1 cellular context compared by ENCODE assay signal in the genomic region with DNA sequence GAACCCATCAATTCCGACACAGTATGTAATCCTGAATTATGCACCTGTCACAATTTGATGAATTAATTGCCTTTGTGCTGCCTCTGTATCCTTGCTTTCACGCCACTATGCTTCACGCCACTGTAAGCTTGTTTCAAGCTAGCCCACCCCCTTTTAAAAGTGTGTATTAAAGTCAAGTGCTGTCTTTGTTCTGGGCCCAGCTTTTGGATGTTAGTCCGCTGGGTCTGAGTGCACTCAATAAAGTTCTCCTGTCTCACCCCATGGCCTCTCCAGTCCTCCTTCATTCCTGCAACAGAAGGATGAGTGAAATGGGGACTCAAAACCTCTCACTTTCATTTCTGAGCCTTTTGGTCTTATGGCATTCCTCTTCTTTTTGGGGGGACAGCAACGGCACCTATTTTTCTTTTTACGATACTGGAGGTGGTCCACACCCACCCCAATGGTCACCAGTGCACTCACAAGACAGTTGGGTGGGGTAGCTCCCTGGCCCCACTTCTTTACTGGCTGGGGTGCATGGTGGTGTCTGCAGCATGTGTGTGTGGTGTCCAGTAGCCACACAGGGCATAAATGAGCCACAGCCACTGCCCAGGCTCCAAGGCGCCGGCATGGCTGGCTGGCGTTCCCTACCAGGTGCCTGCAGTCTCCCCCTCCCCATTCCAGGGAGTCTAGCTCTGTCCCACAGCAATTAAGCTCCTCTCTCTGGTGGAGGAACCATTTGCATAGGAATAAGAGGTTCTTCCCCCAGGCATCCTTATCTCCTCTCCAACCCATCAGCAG.
TF ChIP-seq lines count a peak whose summit lies in the region.

No MANE protein-coding gene starts in this region.

TF ChIP-seq in K562, 482 proteins besides CTCF, POLR2A, EP300 and RAD21 (continued from another document and continues in another):
- TF ChIP-seq, protein P1, sequence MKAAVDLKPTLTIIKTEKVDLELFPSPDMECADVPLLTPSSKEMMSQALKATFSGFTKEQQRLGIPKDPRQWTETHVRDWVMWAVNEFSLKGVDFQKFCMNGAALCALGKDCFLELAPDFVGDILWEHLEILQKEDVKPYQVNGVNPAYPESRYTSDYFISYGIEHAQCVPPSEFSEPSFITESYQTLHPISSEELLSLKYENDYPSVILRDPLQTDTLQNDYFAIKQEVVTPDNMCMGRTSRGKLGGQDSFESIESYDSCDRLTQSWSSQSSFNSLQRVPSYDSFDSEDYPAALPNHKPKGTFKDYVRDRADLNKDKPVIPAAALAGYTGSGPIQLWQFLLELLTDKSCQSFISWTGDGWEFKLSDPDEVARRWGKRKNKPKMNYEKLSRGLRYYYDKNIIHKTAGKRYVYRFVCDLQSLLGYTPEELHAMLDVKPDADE (conservative IDR thresholded peaks at IDR 0.05; ENCODE audit: control insufficient read depth, low read depth, low read length) = no peak
- peak; percentile 96 to 99 for TF ChIP-seq CBX3 (IDR thresholded peaks at IDR 0.05; ENCODE audit: borderline replicate concordance in 1 of 2, low read length in 2 of 2)
- no peak for TF ChIP-seq ARID2 (IDR thresholded peaks at IDR 0.05)
- no peak for TF ChIP-seq YBX1 (IDR thresholded peaks at IDR 0.05)
- TF ChIP-seq CEBPG (CRISPR knock-in tag; IDR thresholded peaks at IDR 0.05) = no peak
- no peak for TF ChIP-seq CEBPG (tag; conservative IDR thresholded peaks at IDR 0.05 in 1 of 2, IDR thresholded peaks at IDR 0.05 in 1 of 2)
- TF ChIP-seq, protein P2, sequence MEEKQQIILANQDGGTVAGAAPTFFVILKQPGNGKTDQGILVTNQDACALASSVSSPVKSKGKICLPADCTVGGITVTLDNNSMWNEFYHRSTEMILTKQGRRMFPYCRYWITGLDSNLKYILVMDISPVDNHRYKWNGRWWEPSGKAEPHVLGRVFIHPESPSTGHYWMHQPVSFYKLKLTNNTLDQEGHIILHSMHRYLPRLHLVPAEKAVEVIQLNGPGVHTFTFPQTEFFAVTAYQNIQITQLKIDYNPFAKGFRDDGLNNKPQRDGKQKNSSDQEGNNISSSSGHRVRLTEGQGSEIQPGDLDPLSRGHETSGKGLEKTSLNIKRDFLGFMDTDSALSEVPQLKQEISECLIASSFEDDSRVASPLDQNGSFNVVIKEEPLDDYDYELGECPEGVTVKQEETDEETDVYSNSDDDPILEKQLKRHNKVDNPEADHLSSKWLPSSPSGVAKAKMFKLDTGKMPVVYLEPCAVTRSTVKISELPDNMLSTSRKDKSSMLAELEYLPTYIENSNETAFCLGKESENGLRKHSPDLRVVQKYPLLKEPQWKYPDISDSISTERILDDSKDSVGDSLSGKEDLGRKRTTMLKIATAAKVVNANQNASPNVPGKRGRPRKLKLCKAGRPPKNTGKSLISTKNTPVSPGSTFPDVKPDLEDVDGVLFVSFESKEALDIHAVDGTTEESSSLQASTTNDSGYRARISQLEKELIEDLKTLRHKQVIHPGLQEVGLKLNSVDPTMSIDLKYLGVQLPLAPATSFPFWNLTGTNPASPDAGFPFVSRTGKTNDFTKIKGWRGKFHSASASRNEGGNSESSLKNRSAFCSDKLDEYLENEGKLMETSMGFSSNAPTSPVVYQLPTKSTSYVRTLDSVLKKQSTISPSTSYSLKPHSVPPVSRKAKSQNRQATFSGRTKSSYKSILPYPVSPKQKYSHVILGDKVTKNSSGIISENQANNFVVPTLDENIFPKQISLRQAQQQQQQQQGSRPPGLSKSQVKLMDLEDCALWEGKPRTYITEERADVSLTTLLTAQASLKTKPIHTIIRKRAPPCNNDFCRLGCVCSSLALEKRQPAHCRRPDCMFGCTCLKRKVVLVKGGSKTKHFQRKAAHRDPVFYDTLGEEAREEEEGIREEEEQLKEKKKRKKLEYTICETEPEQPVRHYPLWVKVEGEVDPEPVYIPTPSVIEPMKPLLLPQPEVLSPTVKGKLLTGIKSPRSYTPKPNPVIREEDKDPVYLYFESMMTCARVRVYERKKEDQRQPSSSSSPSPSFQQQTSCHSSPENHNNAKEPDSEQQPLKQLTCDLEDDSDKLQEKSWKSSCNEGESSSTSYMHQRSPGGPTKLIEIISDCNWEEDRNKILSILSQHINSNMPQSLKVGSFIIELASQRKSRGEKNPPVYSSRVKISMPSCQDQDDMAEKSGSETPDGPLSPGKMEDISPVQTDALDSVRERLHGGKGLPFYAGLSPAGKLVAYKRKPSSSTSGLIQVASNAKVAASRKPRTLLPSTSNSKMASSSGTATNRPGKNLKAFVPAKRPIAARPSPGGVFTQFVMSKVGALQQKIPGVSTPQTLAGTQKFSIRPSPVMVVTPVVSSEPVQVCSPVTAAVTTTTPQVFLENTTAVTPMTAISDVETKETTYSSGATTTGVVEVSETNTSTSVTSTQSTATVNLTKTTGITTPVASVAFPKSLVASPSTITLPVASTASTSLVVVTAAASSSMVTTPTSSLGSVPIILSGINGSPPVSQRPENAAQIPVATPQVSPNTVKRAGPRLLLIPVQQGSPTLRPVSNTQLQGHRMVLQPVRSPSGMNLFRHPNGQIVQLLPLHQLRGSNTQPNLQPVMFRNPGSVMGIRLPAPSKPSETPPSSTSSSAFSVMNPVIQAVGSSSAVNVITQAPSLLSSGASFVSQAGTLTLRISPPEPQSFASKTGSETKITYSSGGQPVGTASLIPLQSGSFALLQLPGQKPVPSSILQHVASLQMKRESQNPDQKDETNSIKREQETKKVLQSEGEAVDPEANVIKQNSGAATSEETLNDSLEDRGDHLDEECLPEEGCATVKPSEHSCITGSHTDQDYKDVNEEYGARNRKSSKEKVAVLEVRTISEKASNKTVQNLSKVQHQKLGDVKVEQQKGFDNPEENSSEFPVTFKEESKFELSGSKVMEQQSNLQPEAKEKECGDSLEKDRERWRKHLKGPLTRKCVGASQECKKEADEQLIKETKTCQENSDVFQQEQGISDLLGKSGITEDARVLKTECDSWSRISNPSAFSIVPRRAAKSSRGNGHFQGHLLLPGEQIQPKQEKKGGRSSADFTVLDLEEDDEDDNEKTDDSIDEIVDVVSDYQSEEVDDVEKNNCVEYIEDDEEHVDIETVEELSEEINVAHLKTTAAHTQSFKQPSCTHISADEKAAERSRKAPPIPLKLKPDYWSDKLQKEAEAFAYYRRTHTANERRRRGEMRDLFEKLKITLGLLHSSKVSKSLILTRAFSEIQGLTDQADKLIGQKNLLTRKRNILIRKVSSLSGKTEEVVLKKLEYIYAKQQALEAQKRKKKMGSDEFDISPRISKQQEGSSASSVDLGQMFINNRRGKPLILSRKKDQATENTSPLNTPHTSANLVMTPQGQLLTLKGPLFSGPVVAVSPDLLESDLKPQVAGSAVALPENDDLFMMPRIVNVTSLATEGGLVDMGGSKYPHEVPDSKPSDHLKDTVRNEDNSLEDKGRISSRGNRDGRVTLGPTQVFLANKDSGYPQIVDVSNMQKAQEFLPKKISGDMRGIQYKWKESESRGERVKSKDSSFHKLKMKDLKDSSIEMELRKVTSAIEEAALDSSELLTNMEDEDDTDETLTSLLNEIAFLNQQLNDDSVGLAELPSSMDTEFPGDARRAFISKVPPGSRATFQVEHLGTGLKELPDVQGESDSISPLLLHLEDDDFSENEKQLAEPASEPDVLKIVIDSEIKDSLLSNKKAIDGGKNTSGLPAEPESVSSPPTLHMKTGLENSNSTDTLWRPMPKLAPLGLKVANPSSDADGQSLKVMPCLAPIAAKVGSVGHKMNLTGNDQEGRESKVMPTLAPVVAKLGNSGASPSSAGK (IDR thresholded peaks at IDR 0.05) = no peak
- TF ChIP-seq POU5F1 (IDR thresholded peaks at IDR 0.05; ENCODE audit: borderline replicate concordance, low read depth, low read length, partially characterized antibody) = no peak
- TF ChIP-seq KLF6 (CRISPR knock-in tag; IDR thresholded peaks at IDR 0.05; ENCODE audit: borderline replicate concordance) = no peak
- TF ChIP-seq GABPB2 (CRISPR knock-in tag; conservative IDR thresholded peaks at IDR 0.05) = no peak
- TF ChIP-seq POLR2G (IDR thresholded peaks at IDR 0.05; ENCODE audit: low read depth, low read length) = peak; percentile 70
- no peak for TF ChIP-seq NEUROD1 (IDR thresholded peaks at IDR 0.05; ENCODE audit: borderline replicate concordance, low read depth, low read length, partially characterized antibody)
- TF ChIP-seq, protein P3, sequence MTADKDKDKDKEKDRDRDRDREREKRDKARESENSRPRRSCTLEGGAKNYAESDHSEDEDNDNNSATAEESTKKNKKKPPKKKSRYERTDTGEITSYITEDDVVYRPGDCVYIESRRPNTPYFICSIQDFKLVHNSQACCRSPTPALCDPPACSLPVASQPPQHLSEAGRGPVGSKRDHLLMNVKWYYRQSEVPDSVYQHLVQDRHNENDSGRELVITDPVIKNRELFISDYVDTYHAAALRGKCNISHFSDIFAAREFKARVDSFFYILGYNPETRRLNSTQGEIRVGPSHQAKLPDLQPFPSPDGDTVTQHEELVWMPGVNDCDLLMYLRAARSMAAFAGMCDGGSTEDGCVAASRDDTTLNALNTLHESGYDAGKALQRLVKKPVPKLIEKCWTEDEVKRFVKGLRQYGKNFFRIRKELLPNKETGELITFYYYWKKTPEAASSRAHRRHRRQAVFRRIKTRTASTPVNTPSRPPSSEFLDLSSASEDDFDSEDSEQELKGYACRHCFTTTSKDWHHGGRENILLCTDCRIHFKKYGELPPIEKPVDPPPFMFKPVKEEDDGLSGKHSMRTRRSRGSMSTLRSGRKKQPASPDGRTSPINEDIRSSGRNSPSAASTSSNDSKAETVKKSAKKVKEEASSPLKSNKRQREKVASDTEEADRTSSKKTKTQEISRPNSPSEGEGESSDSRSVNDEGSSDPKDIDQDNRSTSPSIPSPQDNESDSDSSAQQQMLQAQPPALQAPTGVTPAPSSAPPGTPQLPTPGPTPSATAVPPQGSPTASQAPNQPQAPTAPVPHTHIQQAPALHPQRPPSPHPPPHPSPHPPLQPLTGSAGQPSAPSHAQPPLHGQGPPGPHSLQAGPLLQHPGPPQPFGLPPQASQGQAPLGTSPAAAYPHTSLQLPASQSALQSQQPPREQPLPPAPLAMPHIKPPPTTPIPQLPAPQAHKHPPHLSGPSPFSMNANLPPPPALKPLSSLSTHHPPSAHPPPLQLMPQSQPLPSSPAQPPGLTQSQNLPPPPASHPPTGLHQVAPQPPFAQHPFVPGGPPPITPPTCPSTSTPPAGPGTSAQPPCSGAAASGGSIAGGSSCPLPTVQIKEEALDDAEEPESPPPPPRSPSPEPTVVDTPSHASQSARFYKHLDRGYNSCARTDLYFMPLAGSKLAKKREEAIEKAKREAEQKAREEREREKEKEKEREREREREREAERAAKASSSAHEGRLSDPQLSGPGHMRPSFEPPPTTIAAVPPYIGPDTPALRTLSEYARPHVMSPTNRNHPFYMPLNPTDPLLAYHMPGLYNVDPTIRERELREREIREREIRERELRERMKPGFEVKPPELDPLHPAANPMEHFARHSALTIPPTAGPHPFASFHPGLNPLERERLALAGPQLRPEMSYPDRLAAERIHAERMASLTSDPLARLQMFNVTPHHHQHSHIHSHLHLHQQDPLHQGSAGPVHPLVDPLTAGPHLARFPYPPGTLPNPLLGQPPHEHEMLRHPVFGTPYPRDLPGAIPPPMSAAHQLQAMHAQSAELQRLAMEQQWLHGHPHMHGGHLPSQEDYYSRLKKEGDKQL (CRISPR knock-in tag; IDR thresholded peaks at IDR 0.05; ENCODE audit: borderline replicate concordance) = no peak
- TF ChIP-seq TEAD4 (IDR thresholded peaks at IDR 0.05; ENCODE audit: low read length) = no peak
- TF ChIP-seq TEAD4 (CRISPR knock-in tag; IDR thresholded peaks at IDR 0.05; ENCODE audit: borderline replicate concordance) = no peak
- no peak for TF ChIP-seq FOSL1 (tag; conservative IDR thresholded peaks at IDR 0.05)
- TF ChIP-seq SMAD2 (IDR thresholded peaks at IDR 0.05; ENCODE audit: low read depth, low read length) = no peak
- TF ChIP-seq CXXC5 (CRISPR knock-in tag; IDR thresholded peaks at IDR 0.05) = no peak
- no peak for TF ChIP-seq NCOA2 (IDR thresholded peaks at IDR 0.05; ENCODE audit: partially characterized antibody in 2 of 2)
- no peak for TF ChIP-seq PHF21A (IDR thresholded peaks at IDR 0.05; ENCODE audit: borderline replicate concordance, low read depth)
- TF ChIP-seq ZNF696 (CRISPR knock-in tag; conservative IDR thresholded peaks at IDR 0.05) = no peak
- no peak for TF ChIP-seq SETDB1 (IDR thresholded peaks at IDR 0.05; ENCODE audit: low read length)
- no peak for TF ChIP-seq ZBTB8A (IDR thresholded peaks at IDR 0.05; ENCODE audit: partially characterized antibody)
- TF ChIP-seq, protein P4, sequence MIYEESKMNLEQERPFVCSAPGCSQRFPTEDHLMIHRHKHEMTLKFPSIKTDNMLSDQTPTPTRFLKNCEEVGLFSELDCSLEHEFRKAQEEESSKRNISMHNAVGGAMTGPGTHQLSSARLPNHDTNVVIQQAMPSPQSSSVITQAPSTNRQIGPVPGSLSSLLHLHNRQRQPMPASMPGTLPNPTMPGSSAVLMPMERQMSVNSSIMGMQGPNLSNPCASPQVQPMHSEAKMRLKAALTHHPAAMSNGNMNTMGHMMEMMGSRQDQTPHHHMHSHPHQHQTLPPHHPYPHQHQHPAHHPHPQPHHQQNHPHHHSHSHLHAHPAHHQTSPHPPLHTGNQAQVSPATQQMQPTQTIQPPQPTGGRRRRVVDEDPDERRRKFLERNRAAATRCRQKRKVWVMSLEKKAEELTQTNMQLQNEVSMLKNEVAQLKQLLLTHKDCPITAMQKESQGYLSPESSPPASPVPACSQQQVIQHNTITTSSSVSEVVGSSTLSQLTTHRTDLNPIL (CRISPR knock-in tag; IDR thresholded peaks at IDR 0.05) = no peak
- TF ChIP-seq, protein P5, sequence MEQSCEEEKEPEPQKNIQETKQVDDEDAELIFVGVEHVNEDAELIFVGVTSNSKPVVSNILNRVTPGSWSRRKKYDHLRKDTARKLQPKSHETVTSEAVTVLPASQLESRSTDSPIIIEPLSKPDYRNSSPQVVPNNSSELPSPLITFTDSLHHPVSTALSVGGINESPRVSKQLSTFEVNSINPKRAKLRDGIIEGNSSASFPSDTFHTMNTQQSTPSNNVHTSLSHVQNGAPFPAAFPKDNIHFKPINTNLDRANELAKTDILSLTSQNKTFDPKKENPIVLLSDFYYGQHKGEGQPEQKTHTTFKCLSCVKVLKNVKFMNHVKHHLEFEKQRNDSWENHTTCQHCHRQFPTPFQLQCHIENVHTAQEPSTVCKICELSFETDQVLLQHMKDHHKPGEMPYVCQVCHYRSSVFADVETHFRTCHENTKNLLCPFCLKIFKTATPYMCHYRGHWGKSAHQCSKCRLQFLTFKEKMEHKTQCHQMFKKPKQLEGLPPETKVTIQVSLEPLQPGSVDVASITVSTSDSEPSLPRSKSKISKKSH (CRISPR knock-in tag; IDR thresholded peaks at IDR 0.05) = peak; percentile 92; the same call in 1 of the 2 replicates
- TF ChIP-seq BRD4 (IDR thresholded peaks at IDR 0.05) = no peak
- no peak for TF ChIP-seq KLF16 (IDR thresholded peaks at IDR 0.05)
- TF ChIP-seq PHF20 (IDR thresholded peaks at IDR 0.05; ENCODE audit: partially characterized antibody) = no peak
- no peak for TF ChIP-seq THRAP3 (IDR thresholded peaks at IDR 0.05; ENCODE audit: borderline replicate concordance)
- peak; percentile 59 for TF ChIP-seq RBFOX2 (IDR thresholded peaks at IDR 0.05; ENCODE audit: low read depth, low read length)
- TF ChIP-seq NFIX (CRISPR knock-in tag; IDR thresholded peaks at IDR 0.05; ENCODE audit: low read depth) = no peak
- TF ChIP-seq ZNF133 (CRISPR knock-in tag; IDR thresholded peaks at IDR 0.05) = no peak
- TF ChIP-seq HLTF (IDR thresholded peaks at IDR 0.05) = peak; percentile 94
- TF ChIP-seq, protein P6, sequence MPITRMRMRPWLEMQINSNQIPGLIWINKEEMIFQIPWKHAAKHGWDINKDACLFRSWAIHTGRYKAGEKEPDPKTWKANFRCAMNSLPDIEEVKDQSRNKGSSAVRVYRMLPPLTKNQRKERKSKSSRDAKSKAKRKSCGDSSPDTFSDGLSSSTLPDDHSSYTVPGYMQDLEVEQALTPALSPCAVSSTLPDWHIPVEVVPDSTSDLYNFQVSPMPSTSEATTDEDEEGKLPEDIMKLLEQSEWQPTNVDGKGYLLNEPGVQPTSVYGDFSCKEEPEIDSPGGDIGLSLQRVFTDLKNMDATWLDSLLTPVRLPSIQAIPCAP (CRISPR knock-in tag; IDR thresholded peaks at IDR 0.05; ENCODE audit: borderline replicate concordance) = no peak
